ENCODE assay signal across 8 cellular contexts in the genomic region with DNA sequence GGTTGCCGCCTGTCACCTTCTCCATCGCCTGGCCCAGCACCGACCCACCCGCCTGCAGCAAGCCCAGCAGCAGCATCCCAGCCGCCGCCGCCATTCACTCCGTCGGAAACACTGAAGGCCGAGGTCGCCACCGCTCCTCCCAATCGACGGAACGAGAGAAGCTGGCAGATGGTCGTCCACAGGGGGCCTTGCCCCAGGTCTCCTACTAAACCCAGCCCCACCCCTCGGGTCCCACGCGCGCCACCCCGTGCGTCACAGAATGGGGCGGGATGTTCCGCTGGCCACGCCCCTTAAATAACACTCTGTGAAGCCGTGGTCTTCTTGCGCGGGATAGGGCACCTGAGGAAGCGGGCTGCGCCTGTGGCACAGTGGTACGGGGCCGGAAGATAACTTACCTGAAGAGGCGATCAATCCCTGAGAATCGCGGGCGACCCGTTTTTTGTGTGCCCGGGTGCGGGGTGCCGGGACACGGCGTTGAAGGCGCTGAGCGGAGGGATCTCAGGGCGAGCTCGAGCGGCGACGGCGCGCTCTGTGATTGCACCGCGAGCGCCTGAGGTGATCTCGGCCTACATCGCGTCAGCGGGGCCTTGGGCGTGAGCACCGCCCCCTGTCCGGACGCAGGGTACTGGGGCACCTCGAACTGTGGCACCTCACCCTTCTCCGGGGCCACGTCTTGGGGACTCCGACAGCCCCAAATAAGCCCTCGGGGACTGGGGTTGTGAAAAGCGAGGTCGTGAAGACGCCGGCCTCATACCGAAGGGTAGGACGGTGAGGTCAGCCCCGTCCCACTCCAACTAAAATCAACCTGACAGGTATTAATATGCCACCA. TPM values are rescaled to one million over a fixed set of nuclear protein-coding genes. Genes with fewer than 3 reads are reported as not detected.
DNase-seq lines count a peak whose midpoint lies in the region; ATAC-seq and TF ChIP-seq lines count a peak whose summit lies in the region.

Gene CYP51A1 (minus strand): TSS at position 207 of the 829 bp plus-strand sequence. CDS start 113 bp downstream, at position 94.

- peaks cover 31% of the 10 kb centered on the region for H3K4me1 ChIP-seq in suprapubic skin

- H3K27ac Mint-ChIP-seq in activated naive CD4-positive, alpha-beta T cell treated with anti-CD3 and anti-CD28 coated beads, Interleukin-2, amount 50 U/mL, for 72 hours: peak within 1 kb of the TSS; percentile 93 to 97

- TF ChIP-seq CTCF in suprapubic skin (IDR thresholded peaks at IDR 0.05): no peak

- 1% methylated on average over 15 of the region's 74 CpGs for WGBS in suprapubic skin

- no peaks in the 10 kb centered on the region for H3K27me3 ChIP-seq in suprapubic skin

- TF ChIP-seq POLR2A in GM10847 (IDR thresholded peaks at IDR 0.05; ENCODE audit: extremely low read depth, insufficient read length) (peak; percentile 90), suprapubic skin (IDR thresholded peaks at IDR 0.05) (peak; percentile 17 to 78)

- no peaks in the 10 kb centered on the region for H3K9me3 Mint-ChIP-seq in activated naive CD4-positive, alpha-beta T cell treated with anti-CD3 and anti-CD28 coated beads, Interleukin-2, amount 50 U/mL, for 72 hours

- no peak for TF ChIP-seq EP300 in suprapubic skin (IDR thresholded peaks at IDR 0.05)

- H3K36me3 Mint-ChIP-seq in activated naive CD4-positive, alpha-beta T cell treated with anti-CD3 and anti-CD28 coated beads, Interleukin-2, amount 50 U/mL, for 72 hours: peaks cover 12 to 15% of the 10 kb centered on the region in 2 donors

- ATAC-seq in HG02642 (IDR thresholded peaks at IDR 0.05; ENCODE audit: poor library complexity, unreplicated experiment): peak; percentile 88
- peak; percentile 92 to 94 for ATAC-seq in activated naive CD4-positive, alpha-beta T cell treated with anti-CD3 and anti-CD28 coated beads, Interleukin-2, amount 50 U/mL, for 72 hours

- DNase-seq in NCI-H1105 (lab: John Stamatoyannopoulos, UW): peak; percentile 89
- DNase-seq in SKM-1 (lab: John Stamatoyannopoulos, UW; ENCODE audit: unreplicated experiment): peak; percentile 65
- peak; percentile 92 to 93 for DNase-seq in activated naive CD4-positive, alpha-beta T cell treated with anti-CD3 and anti-CD28 coated beads, Interleukin-2, amount 50 U/mL, for 72 hours (ENCODE audit: low spot score in 2 of 2)
- DNase-seq in glomerular endothelial cell (ENCODE audit: extremely low read depth, low read depth, low spot score): peak; percentile 61
- peak; percentile 89 for DNase-seq in occipital lobe (lab: John Stamatoyannopoulos, UW)
- DNase-seq in suprapubic skin (ENCODE audit: low spot score in 2 of 2): peak; percentile 96 to 97

- H3K4me3 ChIP-seq in suprapubic skin: peak within 1 kb of the TSS; percentile 98

- H3K27ac ChIP-seq in suprapubic skin: peak within 1 kb of the TSS; percentile 96

- peaks cover 3% of the 10 kb centered on the region for H3K36me3 ChIP-seq in suprapubic skin

- H3K9me3 ChIP-seq in suprapubic skin: no peaks in the 10 kb centered on the region

RNA-seq across cellular contexts. Expression of gene CYP51A1, which starts in this region (rescaled TPM):
- total RNA-seq in activated naive CD4-positive, alpha-beta T cell treated with anti-CD3 and anti-CD28 coated beads, Interleukin-2, amount 50 U/mL, for 72 hours: 10 to 100 TPM; 25.5 to 46.5 TPM
- total RNA-seq in glomerular endothelial cell (60.9 and 68.0 TPM in 2 replicates), occipital lobe (345 TPM), suprapubic skin (10 to 100 TPM; 18.1 to 88.0 (median 52.2) TPM)

Comparison
In these comparisons a context has a peak if more than half of its experiments do, and no peak if none do; other contexts are left out.
1. Peak in every context shown above with its lines: DNase-seq, ATAC-seq, H3K4me3 ChIP-seq and H3K27ac ChIP-seq.